In genomic region chr4:157076578-157076947, GRCh38 we compare ENCODE assay signal across 9 cellular contexts. TPM values are rescaled to one million over a fixed set of nuclear protein-coding genes. Genes with fewer than 3 reads are reported as not detected.
A peak's percentile ranks its signal among the peaks of the same experiment; 100 is the strongest.
DNase-seq lines count a peak whose midpoint lies in the region; ATAC-seq and TF ChIP-seq lines count a peak whose summit lies in the region.
"Had no signal": no experiment of that assay in that cellular context is flagged by ENCODE, and none has a peak within 500 bp of the region (broad histone marks: within the 10 kb centered on the region; RNA-seq: fewer than 3 reads in every experiment).

No MANE protein-coding gene starts in this region.

- DNase-seq in A673 (ENCODE audit: low spot score): peak; percentile 12
- DNase-seq in NCI-H1092 treated with DMSO at 0.1 percent for 48 hours (lab: John Stamatoyannopoulos, UW): peak; percentile 55
- DNase-seq in NCI-H774 (lab: John Stamatoyannopoulos, UW): no peak
- DNase-seq in mesenteric fat pad (ENCODE audit: low spot score): no peak
- no peak for DNase-seq in CD4-positive, alpha-beta T cell
- DNase-seq: CD8-positive, alpha-beta memory T cell had no signal

- no peak for TF ChIP-seq CTCF in A673 (conservative IDR thresholded peaks at IDR 0.05; ENCODE audit: low read depth, low read length)
- TF ChIP-seq CTCF in CD4-positive, alpha-beta T cell (IDR thresholded peaks at IDR 0.05): no peak

- H3K36me3 Mint-ChIP-seq in dendritic cell treated with granulocyte-macrophage colony-stimulating factor and Interleukin-4, amounts not matched to agents 40 ng/mL and 50 ng/mL, for 4 days (ENCODE audit: low read depth): no peaks in the 10 kb centered on the region
- no peaks in the 10 kb centered on the region for H3K36me3 Mint-ChIP-seq in CD4-positive, alpha-beta T cell (ENCODE audit: low read depth)
- H3K36me3 Mint-ChIP-seq: CD8-positive, alpha-beta memory T cell had no signal

- BruUV-seq in A673 (replicated peaks; lab: Mats Ljungman, UMichigan): no TSS peak

- H3K27ac ChIP-seq in A673 (ENCODE audit: low read depth, low read length, poor library complexity, severe bottlenecking) (peak overlapping the region; percentile 71), mucosa of rectum (ENCODE audit: low read depth in 2 of 2, low read length in 2 of 2) (no peak overlapping the region)
- H3K27ac ChIP-seq in CD4-positive, alpha-beta T cell (ENCODE audit: low read depth, low read length): no peak overlapping the region

- no peaks in the 10 kb centered on the region for H3K9me3 Mint-ChIP-seq in dendritic cell treated with granulocyte-macrophage colony-stimulating factor and Interleukin-4, amounts not matched to agents 40 ng/mL and 50 ng/mL, for 4 days
- no peaks in the 10 kb centered on the region for H3K9me3 Mint-ChIP-seq in CD4-positive, alpha-beta T cell

- peaks cover 38% of the 10 kb centered on the region for H3K27me3 Mint-ChIP-seq in dendritic cell treated with granulocyte-macrophage colony-stimulating factor and Interleukin-4, amounts not matched to agents 40 ng/mL and 50 ng/mL, for 4 days
- peaks cover 26% of the 10 kb centered on the region for H3K27me3 Mint-ChIP-seq in CD4-positive, alpha-beta T cell

- no peak overlapping the region for H3K27ac Mint-ChIP-seq in dendritic cell treated with granulocyte-macrophage colony-stimulating factor and Interleukin-4, amounts not matched to agents 40 ng/mL and 50 ng/mL, for 4 days
- no peak overlapping the region for H3K27ac Mint-ChIP-seq in CD4-positive, alpha-beta T cell
- H3K27ac Mint-ChIP-seq: CD8-positive, alpha-beta memory T cell had no signal

- H3K4me1 ChIP-seq in A673 (ENCODE audit: insufficient read depth, low read length, poor library complexity, severe bottlenecking): peaks cover 7% of the 10 kb centered on the region
- H3K4me1 ChIP-seq in mucosa of rectum (ENCODE audit: control insufficient read depth in 2 of 2, insufficient read depth in 2 of 2, low read length in 2 of 2): no peaks in the 10 kb centered on the region

- intact Hi-C loops in A673 (cut with micrococcal nuclease; ENCODE audit: unreplicated experiment): no loop called here
- intact Hi-C loops in dendritic cell treated with granulocyte-macrophage colony-stimulating factor and Interleukin-4, amounts not matched to agents 40 ng/mL and 50 ng/mL, for 4 days (cut with micrococcal nuclease): no loop called here
- intact Hi-C loops in CD4-positive, alpha-beta T cell (cut with DNase I, micrococcal nuclease): no loop called here

- H3K9ac ChIP-seq in mucosa of rectum (ENCODE audit: low read depth in 1 of 2, low read length in 2 of 2): no peak overlapping the region

- POLR2A ChIA-PET in A673 (lab: Charles Lee; ENCODE audit: low non-redundant PET): no interaction called here
- POLR2A ChIA-PET in CD4-positive, alpha-beta T cell (lab: Charles Lee): no interaction called here

- H3K4me3 Mint-ChIP-seq in dendritic cell treated with granulocyte-macrophage colony-stimulating factor and Interleukin-4, amounts not matched to agents 40 ng/mL and 50 ng/mL, for 4 days: peak overlapping the region; percentile 73
- H3K4me3 Mint-ChIP-seq in CD4-positive, alpha-beta T cell: no peak overlapping the region
- H3K4me3 Mint-ChIP-seq: CD8-positive, alpha-beta memory T cell had no signal

- no peak for ATAC-seq in GM19324 (IDR thresholded peaks at IDR 0.05; ENCODE audit: low FRiP score, unreplicated experiment)
- ATAC-seq in CD4-positive, alpha-beta T cell (ENCODE audit: poor library complexity): no peak

- H3K36me3 ChIP-seq in A673 (ENCODE audit: insufficient read depth, low read length, poor library complexity, severe bottlenecking): no peaks in the 10 kb centered on the region
- no peaks in the 10 kb centered on the region for H3K36me3 ChIP-seq in mucosa of rectum (ENCODE audit: control insufficient read depth in 2 of 2, insufficient read depth in 2 of 2, low read length in 2 of 2)

- H3K4me1 Mint-ChIP-seq in dendritic cell treated with granulocyte-macrophage colony-stimulating factor and Interleukin-4, amounts not matched to agents 40 ng/mL and 50 ng/mL, for 4 days (ENCODE audit: low read depth): peaks cover 10% of the 10 kb centered on the region
- no peaks in the 10 kb centered on the region for H3K4me1 Mint-ChIP-seq in CD4-positive, alpha-beta T cell (ENCODE audit: low read depth)
- H3K4me1 Mint-ChIP-seq: CD8-positive, alpha-beta memory T cell had no signal

- H3K9me3 ChIP-seq in A673 (ENCODE audit: low read depth, low read length, poor library complexity, severe bottlenecking) (no peaks in the 10 kb centered on the region), mucosa of rectum (ENCODE audit: control insufficient read depth in 2 of 2, low read length in 2 of 2) (no peaks in the 10 kb centered on the region)
- H3K9me3 ChIP-seq in CD4-positive, alpha-beta T cell (ENCODE audit: control insufficient read depth, low read length): no peaks in the 10 kb centered on the region

- H3K27me3 ChIP-seq in A673 (replicated peaks; ENCODE audit: insufficient read depth, low read depth, low read length, poor library complexity) (no peaks in the 10 kb centered on the region), mucosa of rectum (ENCODE audit: control insufficient read depth in 2 of 2, insufficient read depth in 2 of 2, low read length in 2 of 2) (peaks cover 0 to 9% of the 10 kb centered on the region in 2 donors)
- peaks cover 3% of the 10 kb centered on the region for H3K27me3 ChIP-seq in CD4-positive, alpha-beta T cell (ENCODE audit: control insufficient read depth, insufficient read depth, low read length)

- H3K4me3 ChIP-seq in A673 (ENCODE audit: low read depth, low read length, poor library complexity, severe bottlenecking) (peak overlapping the region; percentile 75), mucosa of rectum (ENCODE audit: low read length in 2 of 2) (peak overlapping the region; percentile 43)

- CTCF ChIA-PET in A673 (lab: Charles Lee): no interaction called here
- CTCF ChIA-PET in CD4-positive, alpha-beta T cell (lab: Charles Lee): interaction anchor here (0.7 kb wide), 1 partner anchor 13 kb away, joined by 3 read pairs; no protein-coding TSS in a partner anchor

RNA-seq across cellular contexts. Expression of gene GLRB, which starts 0.6 kb away (rescaled TPM):
- total RNA-seq in A673 (2021) (5.1 and 5.8 TPM in 2 replicates), mesenteric fat pad (3.3 TPM)
- total RNA-seq in CD4-positive, alpha-beta T cell: not detected
- total RNA-seq: CD8-positive, alpha-beta memory T cell had no signal

Comparison
In these comparisons a context has a peak if more than half of its experiments do, and no peak if none do; other contexts are left out.
1. DNase-seq: peak in A673 (single experiment) and NCI-H1092 treated with DMSO at 0.1 percent for 48 hours (single experiment); none in NCI-H774 (single experiment), mesenteric fat pad (single experiment) and CD4-positive, alpha-beta T cell (0 of 10).